ENCODE assay signal across 19 cellular contexts in genomic region chr12:13170892-13171490, GRCh38. TPM values are rescaled to one million over a fixed set of nuclear protein-coding genes. Genes with fewer than 3 reads are reported as not detected.
DNase-seq lines count a peak whose midpoint lies in the region.
"Had no signal": no experiment of that assay in that cellular context is flagged by ENCODE, and none has a peak within 500 bp of the region (broad histone marks: within the 10 kb centered on the region; RNA-seq: fewer than 3 reads in every experiment).

No MANE protein-coding gene starts in this region.

- no peaks in the 10 kb centered on the region for H3K36me3 ChIP-seq in SJCRH30
- H3K36me3 ChIP-seq: left lung, Peyer's patch, upper lobe of right lung had no signal

- no peaks in the 10 kb centered on the region for H3K27me3 ChIP-seq in SJCRH30
- H3K27me3 ChIP-seq: left lung, Peyer's patch, upper lobe of right lung had no signal

- no peak overlapping the region for H3K4me3 ChIP-seq in skin epidermis
- no peak overlapping the region for H3K4me3 ChIP-seq in SJCRH30
- H3K4me3 ChIP-seq: left lung, Peyer's patch, psoas muscle, upper lobe of right lung had no signal

- peak overlapping the region in 17 of 21 experiments; percentile 9 to 89 (median 72) for H3K27ac ChIP-seq in skin epidermis
- H3K27ac ChIP-seq in SJCRH30: no peak overlapping the region
- H3K27ac ChIP-seq: left lung, psoas muscle, upper lobe of right lung had no signal

- 0 out of 2 replicates have a peak, but pooled peaks cover 4% of the 10 kb centered on the region for H3K9me3 ChIP-seq in SJCRH30 (replicated peaks)
- H3K9me3 ChIP-seq: left lung, Peyer's patch, upper lobe of right lung had no signal

- H3K4me1 ChIP-seq in SJCRH30: peaks cover 20% of the 10 kb centered on the region
- H3K4me1 ChIP-seq: psoas muscle had no signal

- DNase-seq in EL (peak; percentile 38), RPMI7951 (ENCODE audit: low read depth) (peak; percentile 17), islet precursor cell (peak; percentile 38), SJCRH30 (no peak), NCI-H2029 (lab: John Stamatoyannopoulos, UW) (no peak), OCI-M2 (lab: John Stamatoyannopoulos, UW; ENCODE audit: unreplicated experiment) (no peak)
- DNase-seq in stimulated activated CD4-positive, alpha-beta T cell treated with anti-CD3 and anti-CD28 coated beads, Interleukin-15, amount 100 ng/mL, for 24 hours: no peak
- DNase-seq: activated T-cell treated with anti-CD3 and anti-CD28 coated beads, Interleukin-2, amount 50 U/mL, for 48 hours; effector CD4-positive, alpha-beta T cell; GOT3; KG1; left lung; NCI-H1930; stimulated activated CD4-positive, alpha-beta T cell treated with anti-CD3 and anti-CD28 coated beads, Interleukin-4, amount 100 ng/mL, for 24 hours; stimulated activated naive CD8-positive, alpha-beta T cell treated with anti-CD3 and anti-CD28 coated beads, Interleukin-15, amount 100 ng/mL, for 72 hours; upper lobe of right lung had no signal

RNA-seq across cellular contexts. Expression of gene EMP1, which starts 25.5 kb away (rescaled TPM):
- total RNA-seq in RPMI7951 (2014; rRNA removed; shearing (Covaris generic)): 71.3 and 120 TPM in 2 replicates
- total RNA-seq in SJCRH30 (2014; rRNA removed; shearing (Covaris generic)): 3.4 and 7.5 TPM in 2 replicates

Comparison
In these comparisons a context has a peak if more than half of its experiments do, and no peak if none do; other contexts are left out.
1. DNase-seq: peak in EL (single experiment), RPMI7951 (single experiment) and islet precursor cell (single experiment); none in stimulated activated CD4-positive, alpha-beta T cell treated with anti-CD3 and anti-CD28 coated beads, Interleukin-15, amount 100 ng/mL, for 24 hours (single experiment), SJCRH30 (0 of 2), NCI-H2029 (single experiment) and OCI-M2 (single experiment).